ENCODE assay signal across 22 cellular contexts in genomic region chr6:27771240-27771639, GRCh38.
A peak's percentile ranks its signal among the peaks of the same experiment; 100 is the strongest.
DNase-seq lines count a peak whose midpoint lies in the region; ATAC-seq and TF ChIP-seq lines count a peak whose summit lies in the region.
"Had no signal": no experiment of that assay in that cellular context is flagged by ENCODE, and none has a peak within 500 bp of the region (broad histone marks: within the 10 kb centered on the region; RNA-seq: fewer than 3 reads in every experiment).

No MANE protein-coding gene starts in this region.

- ATAC-seq in HG03159 (IDR thresholded peaks at IDR 0.05; ENCODE audit: unreplicated experiment), result no peak
- ATAC-seq: activated naive CD8-positive, alpha-beta T cell treated with anti-CD3 and anti-CD28 coated beads, Interleukin-2, amount 50 U/mL, for 24 hours; CD8-positive, alpha-beta T cell; gastroesophageal sphincter; naive thymus-derived CD8-positive, alpha-beta T cell; right lobe of liver had no signal

- TF ChIP-seq CTCF in nephron progenitor cell (IDR thresholded peaks at IDR 0.05) (no peak), spleen (IDR thresholded peaks at IDR 0.05 in 8 of 11, conservative IDR thresholded peaks at IDR 0.05 in 3 of 11) (no peak)

- H3K27me3 ChIP-seq in HUES64 (ENCODE audit: insufficient read depth, low read length) (peaks cover 93% of the 10 kb centered on the region), spleen (replicated peaks in 1 of 7) (no peaks in the 10 kb centered on the region)
- H3K27me3 ChIP-seq: brain microvascular endothelial cell had no signal

- H3K36me3 ChIP-seq in HUES64 (ENCODE audit: insufficient read depth, low read length) (no peaks in the 10 kb centered on the region), spleen (no peaks in the 10 kb centered on the region)
- H3K36me3 ChIP-seq: brain microvascular endothelial cell, gastroesophageal sphincter, right lobe of liver had no signal

- peak overlapping the region; percentile 21; the same call in 1 of the 2 replicates for H3K27ac ChIP-seq in HUES64 (ENCODE audit: low read depth, low read length)
- H3K27ac ChIP-seq in spleen, result no peak overlapping the region
- H3K27ac ChIP-seq: brain microvascular endothelial cell, gastroesophageal sphincter, right lobe of liver had no signal

- H3K4me3 ChIP-seq in HUES64 (ENCODE audit: low read length) (peak overlapping the region; percentile 25), spleen (no peak overlapping the region)
- H3K4me3 ChIP-seq: gastroesophageal sphincter, right lobe of liver had no signal

- TF ChIP-seq POLR2A in spleen (IDR thresholded peaks at IDR 0.05), result no peak

- intact Hi-C loops in spleen (cut with DNase I; ENCODE audit: low total_unique reads), result loop anchor here (10.0 kb wide), 1 partner anchor 124 kb away; a partner anchor contains a TSS

- WGBS in HUES64, result 5% methylated on average over 4 of the region's 4 CpGs
- WGBS in spleen, 5 donors, result 38 to 61% (median 43%) methylated on average over 4 of the region's 4 CpGs

- peaks cover 20% of the 10 kb centered on the region for H3K27me3 Mint-ChIP-seq in nephron progenitor cell (ENCODE audit: low read depth, poor library complexity)

- H3K9me3 ChIP-seq in HUES64 (ENCODE audit: insufficient read depth, low read depth, low read length) (no peaks in the 10 kb centered on the region), spleen (no peaks in the 10 kb centered on the region)
- H3K9me3 ChIP-seq: gastroesophageal sphincter, right lobe of liver had no signal

- H3K27ac Mint-ChIP-seq in nephron progenitor cell, result no peak overlapping the region
- H3K27ac Mint-ChIP-seq: activated CD4-positive, alpha-beta memory T cell treated with anti-CD3 and anti-CD28 coated beads for 36 hours; activated naive CD8-positive, alpha-beta T cell treated with anti-CD3 and anti-CD28 coated beads, Interleukin-2, amount 50 U/mL, for 24 hours; CD8-positive, alpha-beta T cell; type B pancreatic cell had no signal

- peak overlapping the region; percentile 77 for H3K4me3 Mint-ChIP-seq in nephron progenitor cell
- H3K4me3 Mint-ChIP-seq: activated CD4-positive, alpha-beta memory T cell treated with anti-CD3 and anti-CD28 coated beads for 36 hours; activated naive CD8-positive, alpha-beta T cell treated with anti-CD3 and anti-CD28 coated beads, Interleukin-2, amount 50 U/mL, for 24 hours; CD8-positive, alpha-beta T cell; naive thymus-derived CD8-positive, alpha-beta T cell had no signal

- no peak overlapping the region for H3K9ac ChIP-seq in HUES64 (ENCODE audit: low read depth, low read length)

- peak; percentile 50 for DNase-seq in OCI-M1 (lab: John Stamatoyannopoulos, UW)
- DNase-seq in ecto neural progenitor cell (ENCODE audit: low spot score), result peak; percentile 45
- DNase-seq in nephron progenitor cell, result no peak
- DNase-seq in NCI-H345 treated with DMSO at 0.1 percent for 48 hours (lab: John Stamatoyannopoulos, UW; ENCODE audit: unreplicated experiment), result no peak
- DNase-seq in spleen, result no peak
- no peak for DNase-seq in NK-92 treated with Interleukin-12 subunit alpha and Interleukin-12 subunit beta, amount 100 ng/mL, for 24 hours (lab: John Stamatoyannopoulos, UW)
- DNase-seq: activated CD4-positive, alpha-beta memory T cell treated with anti-CD3 and anti-CD28 coated beads for 36 hours; activated effector memory CD4-positive, alpha-beta T cell treated with anti-CD3 and anti-CD28 coated beads, Interleukin-2, amount 50 U/mL, for 16 hours; activated naive CD8-positive, alpha-beta T cell treated with anti-CD3 and anti-CD28 coated beads, Interleukin-2, amount 50 U/mL, for 24 hours; brain microvascular endothelial cell; naive thymus-derived CD8-positive, alpha-beta T cell; NCI-H2171; NCI-H526 treated with DMSO at 0.1 percent for 48 hours; posterior cingulate gyrus; right lobe of liver; Right ventricle myocardium superior; stimulated activated CD4-positive, alpha-beta T cell treated with anti-CD3 and anti-CD28 coated beads, Interleukin-15, amount 100 ng/mL, for 24 hours had no signal

- H3K4me1 ChIP-seq in HUES64 (ENCODE audit: insufficient read depth, low read length) (peaks cover 21% of the 10 kb centered on the region), spleen (peaks cover 0 to 26% (median 17%) of the 10 kb centered on the region in 6 donors)

- peaks cover 25% of the 10 kb centered on the region for H3K9me3 Mint-ChIP-seq in nephron progenitor cell
- H3K9me3 Mint-ChIP-seq: activated CD4-positive, alpha-beta memory T cell treated with anti-CD3 and anti-CD28 coated beads for 36 hours; activated naive CD8-positive, alpha-beta T cell treated with anti-CD3 and anti-CD28 coated beads, Interleukin-2, amount 50 U/mL, for 24 hours; CD8-positive, alpha-beta T cell; type B pancreatic cell had no signal

- peaks cover 6% of the 10 kb centered on the region for H3K36me3 Mint-ChIP-seq in nephron progenitor cell (ENCODE audit: low read depth)
- H3K36me3 Mint-ChIP-seq: activated CD4-positive, alpha-beta memory T cell treated with anti-CD3 and anti-CD28 coated beads for 36 hours; CD8-positive, alpha-beta T cell; naive thymus-derived CD8-positive, alpha-beta T cell; type B pancreatic cell had no signal

- H3K4me1 Mint-ChIP-seq in nephron progenitor cell, result peaks cover 32% of the 10 kb centered on the region

Comparison
In these comparisons a context has a peak if more than half of its experiments do, and no peak if none do; other contexts are left out.
1. DNase-seq: peak in OCI-M1 (single experiment) and ecto neural progenitor cell (single experiment); none in nephron progenitor cell (single experiment), NCI-H345 treated with DMSO at 0.1 percent for 48 hours (single experiment), spleen (single experiment) and NK-92 treated with Interleukin-12 subunit alpha and Interleukin-12 subunit beta, amount 100 ng/mL, for 24 hours (single experiment).